In the genomic region with DNA sequence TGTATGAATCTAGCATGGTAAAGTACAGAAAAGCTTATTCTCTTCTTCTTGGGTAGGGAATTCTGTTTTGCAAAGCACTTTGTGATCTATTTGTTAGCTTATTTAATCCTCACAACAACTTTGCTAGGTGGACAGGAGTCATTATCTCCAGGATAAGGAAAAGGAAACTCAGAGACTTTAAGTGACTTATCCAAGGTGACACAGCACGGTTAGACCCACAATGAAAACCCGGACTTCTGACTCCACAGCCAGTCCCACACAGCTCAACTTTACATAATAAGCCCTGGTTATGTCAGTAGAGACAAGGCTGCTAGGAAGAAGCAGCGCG, we compare ENCODE assay signal across 8 cellular contexts. TPM values are rescaled to one million over a fixed set of nuclear protein-coding genes. Genes with fewer than 3 reads are reported as not detected.
A peak's percentile ranks its signal among the peaks of the same experiment; 100 is the strongest.
DNase-seq lines count a peak whose midpoint lies in the region; ATAC-seq and TF ChIP-seq lines count a peak whose summit lies in the region.

No MANE protein-coding gene starts in this region.

- DNase-seq in GM06990 (ENCODE audit: extremely low read depth, insufficient read length), result no peak
- DNase-seq in SJCRH30, result no peak
- no peak for DNase-seq in fibroblast of lung (ENCODE audit: low read depth in 2 of 2)
- no peak for DNase-seq in psoas muscle
- no peak for DNase-seq in stimulated activated CD4-positive, alpha-beta T cell treated with anti-CD3 and anti-CD28 coated beads, Interleukin-4, amount 100 ng/mL, for 1 hour
- no peak for DNase-seq in stimulated activated CD4-positive, alpha-beta T cell treated with anti-CD3 and anti-CD28 coated beads, Interleukin-4, amount 100 ng/mL, for 4 hours
- DNase-seq in left lobe of liver (ENCODE audit: low spot score), result no peak

- H3K4me3 ChIP-seq in GM06990 (replicated peaks; ENCODE audit: low read depth, low read length) (peak overlapping the region; percentile 95), SJCRH30 (peak overlapping the region; percentile 70), fibroblast of lung (replicated peaks in 1 of 4; ENCODE audit: control extremely low read depth in 1 of 4, insufficient read depth in 1 of 4, low read depth in 3 of 4, low read length in 4 of 4) (peak overlapping the region; percentile 94 to 100 (median 98)), psoas muscle (peak overlapping the region; percentile 71)

- no peaks in the 10 kb centered on the region for H3K27me3 ChIP-seq in GM06990 (replicated peaks; ENCODE audit: control insufficient read depth, insufficient read depth, low read length)
- H3K27me3 ChIP-seq in SJCRH30, result no peaks in the 10 kb centered on the region
- H3K27me3 ChIP-seq in fibroblast of lung (ENCODE audit: control insufficient read depth, insufficient read depth, low read length), result no peaks in the 10 kb centered on the region
- H3K27me3 ChIP-seq in psoas muscle (ENCODE audit: insufficient read depth in 3 of 3, low read length in 2 of 3), result no peaks in the 10 kb centered on the region

- H3K27ac ChIP-seq in SJCRH30 (no peak overlapping the region), fibroblast of lung (ENCODE audit: insufficient read depth, low read length) (peak overlapping the region; percentile 98), psoas muscle (peak overlapping the region; percentile 81)

- H3K9ac ChIP-seq in fibroblast of lung (ENCODE audit: insufficient read depth, low read length), result peak overlapping the region; percentile 25

- peak overlapping the region; percentile 89 for H2AFZ ChIP-seq in fibroblast of lung (ENCODE audit: low read length)

- intact Hi-C loops in psoas muscle (cut with DNase I), result loop anchor here (5.0 kb wide), 1 partner anchor 147 kb away; a partner anchor contains a TSS

- 2 to 5% (median 3%) methylated on average over 4 of the region's 4 CpGs for WGBS in psoas muscle, 3 donors

- peaks cover 16% of the 10 kb centered on the region for H3K79me2 ChIP-seq in fibroblast of lung (ENCODE audit: control insufficient read depth, insufficient read depth, low read length)

- H3K4me1 ChIP-seq in SJCRH30, result no peaks in the 10 kb centered on the region
- peaks cover 7% of the 10 kb centered on the region for H3K4me1 ChIP-seq in fibroblast of lung (ENCODE audit: control insufficient read depth, extremely low read depth, insufficient read depth, low read length)
- peaks cover 28% of the 10 kb centered on the region for H3K4me1 ChIP-seq in psoas muscle

- TF ChIP-seq CTCF in GM06990 (IDR thresholded peaks at IDR 0.05; ENCODE audit: insufficient read depth, low read length, poor library complexity, severe bottlenecking) (no peak), fibroblast of lung (conservative IDR thresholded peaks at IDR 0.05 in 1 of 2, IDR thresholded peaks at IDR 0.05 in 1 of 2; ENCODE audit: low read depth in 1 of 2, low read length in 2 of 2) (no peak), psoas muscle (IDR thresholded peaks at IDR 0.05) (no peak)

- no peaks in the 10 kb centered on the region for H4K20me1 ChIP-seq in fibroblast of lung (ENCODE audit: control insufficient read depth, extremely low read depth, insufficient read depth, low read length)

- ATAC-seq in psoas muscle (no peak), GM19463 (IDR thresholded peaks at IDR 0.05; ENCODE audit: unreplicated experiment) (no peak), left lobe of liver (no peak)

- H3K9me3 ChIP-seq in SJCRH30 (replicated peaks) (no peaks in the 10 kb centered on the region), fibroblast of lung (ENCODE audit: control insufficient read depth, insufficient read depth, low read depth, low read length) (no peaks in the 10 kb centered on the region), psoas muscle (no peaks in the 10 kb centered on the region)

- peak overlapping the region; percentile 64 for H3K4me2 ChIP-seq in fibroblast of lung (ENCODE audit: extremely low read depth, insufficient read depth, low read length)

- H3K36me3 ChIP-seq in GM06990 (ENCODE audit: control insufficient read depth, insufficient read depth, low read length) (peaks cover 8% of the 10 kb centered on the region), SJCRH30 (peaks cover 3% of the 10 kb centered on the region; the same call in 1 of the 2 replicates), fibroblast of lung (ENCODE audit: control insufficient read depth, insufficient read depth, low read length) (peaks cover 3% of the 10 kb centered on the region), psoas muscle (ENCODE audit: insufficient read depth in 1 of 2, low read depth in 1 of 2) (peaks cover 12 to 30% of the 10 kb centered on the region in 2 donors)

RNA-seq across cellular contexts. Expression of a gene that starts 0.4 kb away (rescaled TPM):
- total RNA-seq in SJCRH30 (2014; rRNA removed; shearing (Covaris generic)), result 146 and 160 TPM in 2 replicates
- 24.9 and 26.9 TPM in 2 replicates for total RNA-seq in fibroblast of lung
- polyA plus RNA-seq in fibroblast of lung, result 178 and 185 TPM in 2 replicates
- 194 and 205 TPM in 2 replicates for polyA plus RNA-seq in fibroblast of lung (2012)
- polyA minus RNA-seq in fibroblast of lung (ENCODE audit: low replicate concordance), result 42.5 and 52.1 TPM in 2 replicates
- 100 to 1,000 TPM; 301 to 379 (median 314) TPM for total RNA-seq in psoas muscle
- polyA plus RNA-seq in psoas muscle, result 100 to 1,000 TPM; 297 to 542 (median 382) TPM
- total RNA-seq in left lobe of liver, result 65.2 TPM
